11 cellular contexts compared by ENCODE assay signal in the genomic region with DNA sequence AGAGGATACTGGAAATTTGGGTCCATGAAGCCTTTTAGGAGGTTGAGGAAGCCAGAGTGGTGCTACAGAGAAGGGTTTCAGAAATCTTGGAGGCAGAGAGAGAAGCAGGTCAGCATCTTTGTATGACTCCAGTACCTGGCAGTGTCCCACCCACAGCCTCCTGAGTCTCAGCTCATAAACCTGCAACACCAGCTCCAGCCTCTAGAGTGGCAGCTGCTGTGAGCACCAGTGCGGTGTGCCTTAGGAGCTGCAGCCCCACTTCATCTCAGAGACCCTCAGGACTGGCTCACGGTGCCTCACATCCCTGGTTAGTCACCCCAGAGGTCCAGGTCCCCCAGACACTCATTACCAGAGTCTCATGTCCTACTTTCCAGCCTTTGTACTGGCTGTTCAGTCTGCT.
DNase-seq lines count a peak whose midpoint lies in the region; ATAC-seq and TF ChIP-seq lines count a peak whose summit lies in the region.
"Had no signal": no experiment of that assay in that cellular context is flagged by ENCODE, and none has a peak within 500 bp of the region (broad histone marks: within the 10 kb centered on the region; RNA-seq: fewer than 3 reads in every experiment).

No MANE protein-coding gene starts in this region.

- H3K4me2 ChIP-seq in OCI-LY3 (ENCODE audit: low read length): no peak overlapping the region

- peaks cover 21% of the 10 kb centered on the region for H3K4me1 ChIP-seq in OCI-LY3 (ENCODE audit: low read length)
- H3K4me1 ChIP-seq: upper lobe of right lung had no signal

- no peaks in the 10 kb centered on the region for H3K27me3 ChIP-seq in OCI-LY3 (ENCODE audit: low read depth, low read length)
- H3K27me3 ChIP-seq in dorsolateral prefrontal cortex: no peaks in the 10 kb centered on the region
- H3K27me3 ChIP-seq: upper lobe of right lung had no signal

- no peak overlapping the region for H3K9ac ChIP-seq in OCI-LY3 (ENCODE audit: low read length)

- no peak overlapping the region for H3K4me3 ChIP-seq in AG10803 (ENCODE audit: low read length)
- H3K4me3 ChIP-seq in OCI-LY3 (ENCODE audit: low read length): no peak overlapping the region
- H3K4me3 ChIP-seq in fibroblast of villous mesenchyme (ENCODE audit: low read depth, low read length): no peak overlapping the region
- H3K4me3 ChIP-seq in dorsolateral prefrontal cortex: no peak overlapping the region
- H3K4me3 ChIP-seq: upper lobe of right lung had no signal

- ATAC-seq in GM21367 (IDR thresholded peaks at IDR 0.05; ENCODE audit: unreplicated experiment) (no peak), left lobe of liver (no peak)
- ATAC-seq: upper lobe of right lung had no signal

- no peaks in the 10 kb centered on the region for H4K20me1 ChIP-seq in OCI-LY3 (ENCODE audit: insufficient read depth, low read length)

- peak; percentile 18; the same call in 1 of the 2 replicates for TF ChIP-seq CTCF in AG10803 (conservative IDR thresholded peaks at IDR 0.05; ENCODE audit: low read length)
- TF ChIP-seq CTCF in GM12872 (IDR thresholded peaks at IDR 0.05; ENCODE audit: insufficient read depth, low read depth, low read length): peak; percentile 69
- peak; percentile 24 for TF ChIP-seq CTCF in OCI-LY3 (IDR thresholded peaks at IDR 0.05; ENCODE audit: low read depth, low read length)
- TF ChIP-seq CTCF in fibroblast of villous mesenchyme (IDR thresholded peaks at IDR 0.05; ENCODE audit: insufficient read depth, low read depth, low read length): peak; percentile 24
- no peak for TF ChIP-seq CTCF in dorsolateral prefrontal cortex (IDR thresholded peaks at IDR 0.05 in 54 of 56, conservative IDR thresholded peaks at IDR 0.05 in 2 of 56; ENCODE audit: low read depth in 1 of 56, partially characterized antibody in 56 of 56)

- DNase-seq in AG10803 (ENCODE audit: low read depth): no peak
- DNase-seq in fibroblast of villous mesenchyme (ENCODE audit: low read depth): no peak
- no peak for DNase-seq in SHP77 treated with DMSO at 0.1 percent for 48 hours (lab: John Stamatoyannopoulos, UW)
- DNase-seq in dorsolateral prefrontal cortex: no peak
- no peak for DNase-seq in left lobe of liver (ENCODE audit: low spot score)
- DNase-seq: NCI-H2081 treated with DMSO at 0.1 percent for 48 hours, T1000, upper lobe of right lung had no signal

- no peak overlapping the region for H3K27ac ChIP-seq in OCI-LY3 (ENCODE audit: low read length)
- H3K27ac ChIP-seq in dorsolateral prefrontal cortex: no peak overlapping the region
- H3K27ac ChIP-seq: upper lobe of right lung had no signal

- intact Hi-C loops in dorsolateral prefrontal cortex (cut with DNase I): no loop called here

- no peaks in the 10 kb centered on the region for H3K36me3 ChIP-seq in OCI-LY3 (replicated peaks; ENCODE audit: low read depth, low read length)
- H3K36me3 ChIP-seq: upper lobe of right lung had no signal

- no peaks in the 10 kb centered on the region for H3K9me3 ChIP-seq in OCI-LY3 (ENCODE audit: insufficient read depth, low read length)
- H3K9me3 ChIP-seq: upper lobe of right lung had no signal

- no peak overlapping the region for H2AFZ ChIP-seq in OCI-LY3 (ENCODE audit: low read depth, low read length)

- no peaks in the 10 kb centered on the region for H3K79me2 ChIP-seq in OCI-LY3 (ENCODE audit: low read length)

Comparison
In these comparisons a context has a peak if more than half of its experiments do, and no peak if none do; other contexts are left out.
1. CTCF ChIP-seq: peak in AG10803 (single experiment), GM12872 (single experiment), OCI-LY3 (single experiment) and fibroblast of villous mesenchyme (single experiment); none in dorsolateral prefrontal cortex (0 of 56).